Comparison of ENCODE assay signal across 8 cellular contexts in the genomic region with DNA sequence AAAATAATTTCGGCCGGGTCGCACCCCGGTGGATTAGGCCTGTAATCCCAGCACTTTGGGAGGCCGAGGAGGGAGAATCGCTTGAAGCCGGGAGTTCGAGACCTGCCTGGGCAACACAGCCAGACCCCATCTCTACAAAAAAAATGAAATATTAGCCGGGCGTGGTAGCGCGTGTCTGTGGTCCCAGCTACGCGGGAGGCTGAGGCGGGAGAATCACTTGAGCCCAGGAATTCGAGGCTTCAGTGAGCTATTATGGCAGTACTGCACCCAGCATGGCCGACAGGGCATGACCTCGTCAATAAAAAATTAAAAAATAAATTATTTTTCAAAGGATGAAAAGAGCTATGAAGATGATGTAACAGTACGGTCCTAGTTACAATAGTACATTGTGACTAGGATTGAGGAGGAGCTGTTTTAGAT. TPM values are rescaled to one million over a fixed set of nuclear protein-coding genes. Genes with fewer than 3 reads are reported as not detected.
DNase-seq lines count a peak whose midpoint lies in the region; ATAC-seq and TF ChIP-seq lines count a peak whose summit lies in the region.

No MANE protein-coding gene starts in this region.

- no peaks in the 10 kb centered on the region for H3K9me3 ChIP-seq in mucosa of descending colon

- H3K36me3 Mint-ChIP-seq in brain, result peaks cover 20% of the 10 kb centered on the region

- H3K9me3 Mint-ChIP-seq in brain, result peaks cover 0 to 4% (median 0%) of the 10 kb centered on the region in 5 experiments

- intact Hi-C loops in mucosa of descending colon (cut with DNase I, micrococcal nuclease), result no loop called here

- H3K4me1 ChIP-seq in mucosa of descending colon (ENCODE audit: low read depth), result peaks cover 11% of the 10 kb centered on the region

- DNase-seq in AG04449 (ENCODE audit: low read depth, low spot score) (no peak), HT1080 (ENCODE audit: low read depth) (peak; percentile 18), mucosa of descending colon (peak in 2 of 3 donors; percentile 10 to 35), cortex of kidney (lab: John Stamatoyannopoulos, UW) (no peak)

- peaks cover 38% of the 10 kb centered on the region for H3K4me1 Mint-ChIP-seq in brain

- H3K27me3 Mint-ChIP-seq in brain, result peaks cover 14% of the 10 kb centered on the region

- peak overlapping the region; percentile 85 for H3K4me3 ChIP-seq in AG04449 (ENCODE audit: low read depth, low read length)
- H3K4me3 ChIP-seq in mucosa of descending colon, result peak overlapping the region; percentile 73

- peak overlapping the region; percentile 93 to 99 (median 96) for H3K27ac Mint-ChIP-seq in brain

- POLR2A ChIA-PET in AG04449 (lab: Yijun Ruan, JAX), result no interaction called here

- H3K36me3 ChIP-seq in mucosa of descending colon (ENCODE audit: low read depth), result no peaks in the 10 kb centered on the region

- ATAC-seq in mucosa of descending colon, result no peak
- ATAC-seq in GM21825 (IDR thresholded peaks at IDR 0.05; ENCODE audit: unreplicated experiment), result no peak
- no peak for ATAC-seq in HG02840 (IDR thresholded peaks at IDR 0.05; ENCODE audit: low FRiP score, unreplicated experiment)
- ATAC-seq in GM21576 (IDR thresholded peaks at IDR 0.05; ENCODE audit: unreplicated experiment), result no peak

- CTCF ChIA-PET in AG04449 (lab: Yijun Ruan, JAX), result interaction anchor here (0.9 to 4.6 kb wide), 2 partner anchors 14 to 23 kb away, joined by 3 to 27 read pairs; no protein-coding TSS in a partner anchor

- no peak for TF ChIP-seq CTCF in AG04449 (IDR thresholded peaks at IDR 0.05; ENCODE audit: insufficient read depth, low read length, missing control alignments)
- no peak for TF ChIP-seq CTCF in brain (conservative IDR thresholded peaks at IDR 0.05)
- TF ChIP-seq CTCF in mucosa of descending colon (IDR thresholded peaks at IDR 0.05), result no peak

- H3K4me3 Mint-ChIP-seq in brain, result peak overlapping the region; percentile 91 to 99 (median 99)

RNA-seq across cellular contexts. Expression of gene GTF2H3, which starts 0.5 kb away (rescaled TPM):
- total RNA-seq in HT1080 (2014; rRNA removed; shearing (Covaris generic)), result 48.7 and 63.1 TPM in 2 replicates
- polyA plus RNA-seq in HT1080 (2015; cell fraction: cytosol; rRNA removed), result 77.2 and 90.3 TPM in 2 replicates
- polyA plus RNA-seq in HT1080 (2015; cell fraction: nucleus; rRNA removed), result 82.8 and 105 TPM in 2 replicates
- 14.1 TPM for polyA plus RNA-seq in brain (ENCODE audit: insufficient read depth, low read depth, low replicate concordance)
- total RNA-seq in mucosa of descending colon, result 10 to 100 TPM; 20.6 to 24.4 (median 22.6) TPM

RNA-seq across cellular contexts. Expression of gene EIF2B1, which starts 0.7 kb away (rescaled TPM):
- total RNA-seq in HT1080 (2014; rRNA removed; shearing (Covaris generic)), result 158 and 170 TPM in 2 replicates
- 96.0 and 104 TPM in 2 replicates for polyA plus RNA-seq in HT1080 (2015; cell fraction: cytosol; rRNA removed)
- polyA plus RNA-seq in HT1080 (2015; cell fraction: nucleus; rRNA removed), result 113 and 122 TPM in 2 replicates
- 36.4 TPM for polyA plus RNA-seq in brain (ENCODE audit: insufficient read depth, low read depth, low replicate concordance)
- total RNA-seq in mucosa of descending colon, result 10 to 100 TPM; 37.7 to 48.0 (median 42.9) TPM

RNA-seq across cellular contexts. Expression of gene DDX55, which starts 32.3 kb away (rescaled TPM):
- 35.5 and 41.7 TPM in 2 replicates for total RNA-seq in HT1080 (2014; rRNA removed; shearing (Covaris generic))
- polyA plus RNA-seq in HT1080 (2015; cell fraction: cytosol; rRNA removed), result 22.8 and 27.5 TPM in 2 replicates
- 89.8 and 101 TPM in 2 replicates for polyA plus RNA-seq in HT1080 (2015; cell fraction: nucleus; rRNA removed)
- polyA plus RNA-seq in brain (ENCODE audit: insufficient read depth, low read depth, low replicate concordance), result 6.9 TPM
- 10 to 100 TPM; 16.0 to 17.2 (median 16.8) TPM for total RNA-seq in mucosa of descending colon

RNA-seq across cellular contexts. Expression of gene TCTN2, which starts 36.8 kb away (rescaled TPM):
- 4.9 and 6.1 TPM in 2 replicates for total RNA-seq in HT1080 (2014; rRNA removed; shearing (Covaris generic))
- 8.2 and 9.4 TPM in 2 replicates for polyA plus RNA-seq in HT1080 (2015; cell fraction: cytosol; rRNA removed)
- 9.1 and 11.0 TPM in 2 replicates for polyA plus RNA-seq in HT1080 (2015; cell fraction: nucleus; rRNA removed)
- polyA plus RNA-seq in brain (ENCODE audit: insufficient read depth, low read depth, low replicate concordance), result 7.5 TPM
- 1 to 10 TPM; 5.2 to 9.0 (median 6.2) TPM for total RNA-seq in mucosa of descending colon

RNA-seq across cellular contexts. Expression of gene TMED2, which starts 49.8 kb away (rescaled TPM):
- total RNA-seq in HT1080 (2014; rRNA removed; shearing (Covaris generic)), result 203 and 218 TPM in 2 replicates
- 232 and 233 TPM in 2 replicates for polyA plus RNA-seq in HT1080 (2015; cell fraction: cytosol; rRNA removed)
- polyA plus RNA-seq in HT1080 (2015; cell fraction: nucleus; rRNA removed), result 74.3 and 78.1 TPM in 2 replicates
- polyA plus RNA-seq in brain (ENCODE audit: insufficient read depth, low read depth, low replicate concordance), result 84.1 TPM
- 100 to 1,000 TPM; 194 to 248 (median 216) TPM for total RNA-seq in mucosa of descending colon

Comparison
In these comparisons a context has a peak if more than half of its experiments do, and no peak if none do; other contexts are left out.
1. DNase-seq: peak in HT1080 (single experiment) and mucosa of descending colon (2 of 3); none in AG04449 (single experiment) and cortex of kidney (single experiment).